ENCODE assay signal across 8 cellular contexts in the genomic region with DNA sequence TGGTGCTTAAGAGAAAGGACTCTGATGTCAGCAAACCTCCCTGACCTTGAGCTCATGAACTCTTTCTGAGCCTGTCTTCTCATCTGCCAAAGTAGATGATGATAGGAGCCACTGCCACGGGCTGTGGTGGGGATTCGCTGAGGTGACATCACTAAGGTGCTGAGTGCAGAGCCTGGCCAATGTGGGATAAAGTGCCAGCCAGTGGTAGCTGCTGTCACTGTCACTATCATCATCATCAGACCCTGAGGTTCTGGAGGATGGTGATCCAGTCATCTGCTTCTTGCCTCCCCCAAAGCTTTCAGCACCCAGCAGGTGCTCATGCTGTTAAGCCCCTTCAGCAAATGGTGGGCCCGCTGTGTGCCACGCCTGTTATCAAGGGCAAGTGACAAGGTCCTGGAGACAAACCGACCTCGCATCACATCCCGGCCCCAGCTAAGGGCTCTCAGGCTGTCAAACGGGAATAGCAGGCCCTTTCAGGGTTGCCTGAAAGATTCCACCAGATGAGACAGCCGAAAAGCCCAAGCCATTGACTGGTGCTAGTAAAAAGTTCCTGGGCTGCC. TPM values are rescaled to one million over a fixed set of nuclear protein-coding genes. Genes with fewer than 3 reads are reported as not detected.
A peak's percentile ranks its signal among the peaks of the same experiment; 100 is the strongest.
DNase-seq lines count a peak whose midpoint lies in the region; ATAC-seq and TF ChIP-seq lines count a peak whose summit lies in the region.
"Had no signal": no experiment of that assay in that cellular context is flagged by ENCODE, and none has a peak within 500 bp of the region (broad histone marks: within the 10 kb centered on the region; RNA-seq: fewer than 3 reads in every experiment).

No MANE protein-coding gene starts in this region.

- H3K4me1 Mint-ChIP-seq in activated T-cell treated with anti-CD3 and anti-CD28 coated beads, Interleukin-2, amount 50 U/mL, for 24 hours (ENCODE audit: low read depth), result peaks cover 11% of the 10 kb centered on the region
- H3K4me1 Mint-ChIP-seq in stimulated activated naive B cell treated with anti-CD40 and anti-IgM and Interleukin-4, amounts not matched to agents 10 μg/mL and 1 μg/mL and 100 μg/mL, for 72 hours, result peaks cover 9 to 20% of the 10 kb centered on the region in 2 donors

- no peak overlapping the region for H3K4me3 Mint-ChIP-seq in activated T-cell treated with anti-CD3 and anti-CD28 coated beads, Interleukin-2, amount 50 U/mL, for 24 hours
- no peak overlapping the region for H3K4me3 Mint-ChIP-seq in stimulated activated naive B cell treated with anti-CD40 and anti-IgM and Interleukin-4, amounts not matched to agents 10 μg/mL and 1 μg/mL and 100 μg/mL, for 72 hours

- TF ChIP-seq CTCF in esophagus squamous epithelium (IDR thresholded peaks at IDR 0.05), result no peak

- no peak for TF ChIP-seq POLR2A in esophagus squamous epithelium (IDR thresholded peaks at IDR 0.05)

- H3K27ac ChIP-seq in esophagus squamous epithelium, result peak overlapping the region; percentile 18 to 78 (median 61)

- H3K27me3 Mint-ChIP-seq in activated T-cell treated with anti-CD3 and anti-CD28 coated beads, Interleukin-2, amount 50 U/mL, for 24 hours, result no peaks in the 10 kb centered on the region
- no peaks in the 10 kb centered on the region for H3K27me3 Mint-ChIP-seq in stimulated activated naive B cell treated with anti-CD40 and anti-IgM and Interleukin-4, amounts not matched to agents 10 μg/mL and 1 μg/mL and 100 μg/mL, for 72 hours

- H3K9me3 ChIP-seq in esophagus squamous epithelium, result no peaks in the 10 kb centered on the region

- intact Hi-C loops in esophagus squamous epithelium (cut with DNase I), result no loop called here

- H3K27me3 ChIP-seq in esophagus squamous epithelium, result no peaks in the 10 kb centered on the region

- peak overlapping the region in 2 of 4 donors; percentile 16 to 30 for H3K4me3 ChIP-seq in esophagus squamous epithelium

- H3K4me1 ChIP-seq in esophagus squamous epithelium, result peaks cover 7 to 53% (median 16%) of the 10 kb centered on the region in 3 donors

- no peak for DNase-seq in activated T-cell treated with anti-CD3 and anti-CD28 coated beads, Interleukin-2, amount 50 U/mL, for 24 hours
- no peak for DNase-seq in activated T-cell treated with anti-CD3 and anti-CD28 coated beads, Interleukin-2, amount 50 U/mL, for 48 hours
- no peak for DNase-seq in esophagus squamous epithelium (lab: John Stamatoyannopoulos, UW)
- no peak for DNase-seq in stimulated activated naive B cell treated with anti-CD40 and anti-IgM and Interleukin-4, amounts not matched to agents 10 μg/mL and 1 μg/mL and 100 μg/mL, for 72 hours
- DNase-seq in anterior cingulate cortex (lab: John Stamatoyannopoulos, UW), result no peak
- no peak for DNase-seq in COLO668 (lab: John Stamatoyannopoulos, UW; ENCODE audit: unreplicated experiment)
- DNase-seq: NCI-H1417, NCI-H774 had no signal

- H3K36me3 Mint-ChIP-seq in activated T-cell treated with anti-CD3 and anti-CD28 coated beads, Interleukin-2, amount 50 U/mL, for 24 hours (ENCODE audit: low read depth), result peaks cover 90% of the 10 kb centered on the region
- peaks cover 38 to 49% of the 10 kb centered on the region in 2 donors for H3K36me3 Mint-ChIP-seq in stimulated activated naive B cell treated with anti-CD40 and anti-IgM and Interleukin-4, amounts not matched to agents 10 μg/mL and 1 μg/mL and 100 μg/mL, for 72 hours

- H3K27ac Mint-ChIP-seq in activated T-cell treated with anti-CD3 and anti-CD28 coated beads, Interleukin-2, amount 50 U/mL, for 24 hours, result peak overlapping the region; percentile 44
- peak overlapping the region; percentile 47 for H3K27ac Mint-ChIP-seq in stimulated activated naive B cell treated with anti-CD40 and anti-IgM and Interleukin-4, amounts not matched to agents 10 μg/mL and 1 μg/mL and 100 μg/mL, for 72 hours

- H3K9me3 Mint-ChIP-seq in activated T-cell treated with anti-CD3 and anti-CD28 coated beads, Interleukin-2, amount 50 U/mL, for 24 hours, result no peaks in the 10 kb centered on the region
- no peaks in the 10 kb centered on the region for H3K9me3 Mint-ChIP-seq in stimulated activated naive B cell treated with anti-CD40 and anti-IgM and Interleukin-4, amounts not matched to agents 10 μg/mL and 1 μg/mL and 100 μg/mL, for 72 hours

- 65 to 67% methylated on average over 3 to 7 of the region's 9 CpGs for WGBS in esophagus squamous epithelium, 2 donors

- no peak for ATAC-seq in stimulated activated naive B cell treated with anti-CD40 and anti-IgM and Interleukin-4, amounts not matched to agents 10 μg/mL and 1 μg/mL and 100 μg/mL, for 72 hours (replicated peaks)

- H3K36me3 ChIP-seq in esophagus squamous epithelium, result peaks cover 15 to 94% (median 31%) of the 10 kb centered on the region in 3 donors

RNA-seq across cellular contexts. Expression of gene FPGS, which starts 6.4 kb away (rescaled TPM):
- total RNA-seq in esophagus squamous epithelium, result 10 to 100 TPM; 38.2 to 52.0 (median 47.0) TPM

RNA-seq across cellular contexts. Expression of gene CDK9, which starts 23.2 kb away (rescaled TPM):
- 10 to 100 TPM; 22.3 to 53.2 (median 41.2) TPM for total RNA-seq in esophagus squamous epithelium

RNA-seq across cellular contexts. Expression of gene SH2D3C, which starts 30.6 kb away (rescaled TPM):
- total RNA-seq in esophagus squamous epithelium, result 1 to 10 TPM in 3 of 4 donors, under 1 TPM in 1; 0.38 to 4.8 (median 2.8) TPM

RNA-seq across cellular contexts. Expression of gene ENG, which starts 45.4 kb away (rescaled TPM):
- total RNA-seq in esophagus squamous epithelium, result 10 to 100 TPM in 3 of 4 donors, 1 to 10 TPM in 1; 7.2 to 32.8 (median 18.0) TPM
